28 cellular contexts compared by ENCODE assay signal in the genomic region with DNA sequence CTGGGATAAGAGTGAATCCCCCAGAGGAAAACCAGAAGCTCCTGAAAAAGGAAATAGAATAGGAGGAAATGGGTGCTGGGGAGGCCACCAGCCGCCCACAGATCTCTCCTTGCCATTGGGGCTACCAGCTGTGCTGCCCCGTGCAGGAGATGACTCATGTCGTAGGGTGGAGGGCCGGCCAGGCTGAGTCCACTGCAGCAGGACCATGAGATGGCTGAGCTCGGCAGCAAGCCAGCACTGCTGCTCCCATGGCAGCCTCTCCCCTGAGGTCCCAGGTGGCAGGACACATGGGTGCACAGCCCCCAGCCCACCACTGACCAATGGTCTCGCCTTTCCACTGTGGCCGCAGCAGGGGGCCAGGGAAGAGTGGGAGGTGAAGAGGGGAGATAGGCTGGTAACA.
DNase-seq lines count a peak whose midpoint lies in the region; ATAC-seq lines count a peak whose summit lies in the region.
"Had no signal": no experiment of that assay in that cellular context is flagged by ENCODE, and none has a peak within 500 bp of the region (broad histone marks: within the 10 kb centered on the region; RNA-seq: fewer than 3 reads in every experiment).

No MANE protein-coding gene starts in this region.

- peak overlapping the region; percentile 66 for H3K27ac ChIP-seq in layer of hippocampus (ENCODE audit: low read depth, low read length)
- H3K27ac ChIP-seq: 22Rv1, adrenal gland, coronary artery, KMS-11, right lobe of liver, RWPE1, SK-N-MC, tibial nerve had no signal

- no peaks in the 10 kb centered on the region for H3K27me3 ChIP-seq in layer of hippocampus (ENCODE audit: control insufficient read depth, insufficient read depth, low read length)
- H3K27me3 ChIP-seq: adrenal gland, right lobe of liver, tibial nerve had no signal

- ATAC-seq in GM21576 (IDR thresholded peaks at IDR 0.05; ENCODE audit: unreplicated experiment): no peak
- ATAC-seq: activated T-cell treated with anti-CD3 and anti-CD28 coated beads, Interleukin-2, amount 50 U/mL, for 4 hours; mucosa of descending colon; stimulated activated naive CD8-positive, alpha-beta T cell treated with anti-CD3 and anti-CD28 coated beads, Interleukin-15, amount 100 ng/mL, for 72 hours had no signal

- DNase-seq in DMS53 (lab: John Stamatoyannopoulos, UW) (peak; percentile 32), DMS53 treated with DMSO at 0.1 percent for 48 hours (lab: John Stamatoyannopoulos, UW; ENCODE audit: unreplicated experiment) (no peak), RPMI7951 (ENCODE audit: low read depth) (peak; percentile 84), NCI-H187 treated with DMSO at 0.1 percent for 48 hours (lab: John Stamatoyannopoulos, UW) (no peak), NCI-H1417 treated with DMSO at 0.1 percent for 48 hours (lab: John Stamatoyannopoulos, UW) (no peak)
- DNase-seq in stimulated activated CD4-positive, alpha-beta T cell treated with anti-CD3 and anti-CD28 coated beads, Interleukin-4, amount 100 ng/mL, for 1 hour: no peak
- DNase-seq: activated CD4-positive, alpha-beta T cell treated with anti-CD3 and anti-CD28 coated beads for 4 hours; activated naive CD4-positive, alpha-beta T cell; activated T-cell treated with anti-CD3 and anti-CD28 coated beads, Interleukin-2, amount 50 U/mL, for 4 hours; adrenal gland; CD8-positive, alpha-beta memory T cell; DMS79; HFFc6; mucosa of descending colon; NCI-H187; NCI-H226; NCI-H748 treated with DMSO at 0.1 percent for 48 hours; nephron progenitor cell; stimulated activated naive CD8-positive, alpha-beta T cell treated with anti-CD3 and anti-CD28 coated beads, Interleukin-15, amount 100 ng/mL, for 72 hours had no signal

Comparison
In these comparisons a context has a peak if more than half of its experiments do, and no peak if none do; other contexts are left out.
1. DNase-seq: peak in DMS53 (single experiment) and RPMI7951 (single experiment); none in DMS53 treated with DMSO at 0.1 percent for 48 hours (single experiment), stimulated activated CD4-positive, alpha-beta T cell treated with anti-CD3 and anti-CD28 coated beads, Interleukin-4, amount 100 ng/mL, for 1 hour (single experiment), NCI-H187 treated with DMSO at 0.1 percent for 48 hours (single experiment) and NCI-H1417 treated with DMSO at 0.1 percent for 48 hours (single experiment).